ENCODE assay signal across 23 cellular contexts in the genomic region with DNA sequence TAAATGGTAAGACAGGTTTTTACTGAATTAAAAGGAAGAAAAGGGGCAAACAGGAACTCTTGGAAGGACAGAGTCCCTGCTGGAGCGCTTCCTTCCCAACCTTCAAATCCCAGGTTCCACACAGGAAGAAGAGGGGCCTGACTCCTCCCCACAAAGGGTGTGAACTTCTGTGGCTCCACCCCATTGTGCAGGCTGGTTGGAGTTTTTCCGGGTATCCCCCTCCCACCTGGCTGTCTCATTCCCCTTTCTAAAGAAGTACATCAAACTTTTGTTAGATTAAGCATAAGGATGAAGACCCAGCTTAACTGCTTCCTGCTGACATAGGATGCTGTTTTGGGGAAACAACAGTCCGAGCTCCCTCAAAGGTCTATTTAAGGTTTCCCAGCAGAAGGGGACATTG.
DNase-seq lines count a peak whose midpoint lies in the region; ATAC-seq and TF ChIP-seq lines count a peak whose summit lies in the region.
"Had no signal": no experiment of that assay in that cellular context is flagged by ENCODE, and none has a peak within 500 bp of the region (broad histone marks: within the 10 kb centered on the region; RNA-seq: fewer than 3 reads in every experiment).

No MANE protein-coding gene starts in this region.

- no peaks in the 10 kb centered on the region for H3K9me2 ChIP-seq in MM.1S (replicated peaks; ENCODE audit: insufficient read depth, low read length)

- peak overlapping the region; percentile 70; the same call in 1 of the 2 replicates for H3K4me2 ChIP-seq in MM.1S (ENCODE audit: low read depth, low read length)
- H3K4me2 ChIP-seq in OCI-LY3 (ENCODE audit: low read length), result peak overlapping the region; percentile 74
- H3K4me2 ChIP-seq: BLaER1 had no signal

- peaks cover 21% of the 10 kb centered on the region for H3F3A ChIP-seq in MM.1S (ENCODE audit: insufficient read depth, low read length)

- 78% methylated on average over 3 of the region's 3 CpGs for WGBS in esophagus muscularis mucosa
- 72 to 90% methylated on average over 2 of the region's 3 CpGs for WGBS in gastroesophageal sphincter (ENCODE audit: low coverage in 1 of 2), 2 donors

- no peak for TF ChIP-seq POLR2A in esophagus muscularis mucosa (IDR thresholded peaks at IDR 0.05; ENCODE audit: low read depth)
- TF ChIP-seq POLR2A in gastroesophageal sphincter (IDR thresholded peaks at IDR 0.05), result no peak

- no peak overlapping the region for H2AFZ ChIP-seq in MM.1S (ENCODE audit: low read length)
- H2AFZ ChIP-seq in OCI-LY3 (ENCODE audit: low read depth, low read length), result no peak overlapping the region

- no peak for DNase-seq in MM.1S
- DNase-seq in esophagus muscularis mucosa (ENCODE audit: extremely low spot score), result peak; percentile 62
- no peak for DNase-seq in H4 (ENCODE audit: low spot score)
- no peak for DNase-seq in cerebellar nuclear complex (lab: John Stamatoyannopoulos, UW)
- DNase-seq in UCSD-AML1 (lab: John Stamatoyannopoulos, UW; ENCODE audit: unreplicated experiment), result no peak
- DNase-seq: 8988T; ACHN; BE2C; C1 segment of cervical spinal cord; CD4-positive, alpha-beta memory T cell; CD4-positive, CD25-positive, alpha-beta regulatory T cell; CD8-positive, alpha-beta memory T cell; COR-L47; DMS 273 treated with DMSO at 0.1 percent for 48 hours; DMS153; DMS53; DMS79; DND-41; EL; GDM1 had no signal

- H3K4me1 ChIP-seq in MM.1S (ENCODE audit: low read length), result peaks cover 52% of the 10 kb centered on the region
- peaks cover 33% of the 10 kb centered on the region for H3K4me1 ChIP-seq in OCI-LY3 (ENCODE audit: low read length)
- H3K4me1 ChIP-seq in esophagus muscularis mucosa, result no peaks in the 10 kb centered on the region
- H3K4me1 ChIP-seq in gastroesophageal sphincter, result no peaks in the 10 kb centered on the region
- H3K4me1 ChIP-seq: BE2C, BLaER1 had no signal

- H3K79me2 ChIP-seq in MM.1S (ENCODE audit: low read length) (no peaks in the 10 kb centered on the region), OCI-LY3 (ENCODE audit: low read length) (no peaks in the 10 kb centered on the region)

- ATAC-seq in gastroesophageal sphincter, result no peak

- H4K20me1 ChIP-seq in MM.1S (ENCODE audit: insufficient read depth, low read length) (no peaks in the 10 kb centered on the region), OCI-LY3 (ENCODE audit: insufficient read depth, low read length) (no peaks in the 10 kb centered on the region)
- H4K20me1 ChIP-seq: BLaER1 had no signal

- TF ChIP-seq EP300 in esophagus muscularis mucosa (IDR thresholded peaks at IDR 0.05) (no peak), gastroesophageal sphincter (IDR thresholded peaks at IDR 0.05) (no peak)

- H3K9ac ChIP-seq in MM.1S (ENCODE audit: low read length), result 0 out of 2 replicates have a peak overlapping the region, but pooled peaks have one; percentile 29
- H3K9ac ChIP-seq in OCI-LY3 (ENCODE audit: low read length), result no peak overlapping the region
- H3K9ac ChIP-seq: BLaER1 had no signal

- no peaks in the 10 kb centered on the region for H3K36me3 ChIP-seq in MM.1S (replicated peaks; ENCODE audit: insufficient read depth, low read length)
- H3K36me3 ChIP-seq in OCI-LY3 (replicated peaks; ENCODE audit: low read depth, low read length), result no peaks in the 10 kb centered on the region
- no peaks in the 10 kb centered on the region for H3K36me3 ChIP-seq in esophagus muscularis mucosa
- H3K36me3 ChIP-seq in gastroesophageal sphincter, result no peaks in the 10 kb centered on the region
- H3K36me3 ChIP-seq: BE2C, BLaER1 had no signal

- H3K27ac ChIP-seq in MM.1S (ENCODE audit: low read length) (peak overlapping the region; percentile 62; the same call in 1 of the 2 replicates), OCI-LY3 (ENCODE audit: low read length) (peak overlapping the region; percentile 73), esophagus muscularis mucosa (replicated peaks in 1 of 4) (no peak overlapping the region), gastroesophageal sphincter (no peak overlapping the region)
- H3K27ac ChIP-seq: BLaER1 had no signal

- H3K27me3 ChIP-seq in MM.1S (replicated peaks; ENCODE audit: insufficient read depth, low read length) (no peaks in the 10 kb centered on the region), OCI-LY3 (ENCODE audit: low read depth, low read length) (no peaks in the 10 kb centered on the region), esophagus muscularis mucosa (peaks cover 0 to 5% (median 0%) of the 10 kb centered on the region in 4 donors), gastroesophageal sphincter (peaks cover 5% of the 10 kb centered on the region)
- H3K27me3 ChIP-seq: BLaER1 had no signal

- H3K4me3 ChIP-seq in MM.1S (ENCODE audit: low read length) (no peak overlapping the region), OCI-LY3 (ENCODE audit: low read length) (no peak overlapping the region), esophagus muscularis mucosa (no peak overlapping the region), gastroesophageal sphincter (no peak overlapping the region)
- H3K4me3 ChIP-seq: BLaER1 had no signal

- intact Hi-C loops in esophagus muscularis mucosa (cut with DNase I), result no loop called here

- H3K9me3 ChIP-seq in MM.1S (replicated peaks; ENCODE audit: insufficient read depth, low read length) (no peaks in the 10 kb centered on the region), OCI-LY3 (ENCODE audit: insufficient read depth, low read length) (no peaks in the 10 kb centered on the region; the same call in 1 of the 2 replicates), esophagus muscularis mucosa (no peaks in the 10 kb centered on the region), gastroesophageal sphincter (no peaks in the 10 kb centered on the region)
- H3K9me3 ChIP-seq: BE2C, BLaER1 had no signal

- TF ChIP-seq CTCF in MM.1S (IDR thresholded peaks at IDR 0.05; ENCODE audit: low read length) (no peak), OCI-LY3 (IDR thresholded peaks at IDR 0.05; ENCODE audit: low read depth, low read length) (no peak), esophagus muscularis mucosa (IDR thresholded peaks at IDR 0.05) (no peak), gastroesophageal sphincter (IDR thresholded peaks at IDR 0.05) (no peak)

Comparison
In these comparisons a context has a peak if more than half of its experiments do, and no peak if none do; other contexts are left out.
1. H3K27ac ChIP-seq: peak in MM.1S (single experiment) and OCI-LY3 (single experiment); none in esophagus muscularis mucosa (0 of 4) and gastroesophageal sphincter (0 of 4).